ENCODE assay signal across 2 cellular contexts in genomic region chr19:51664997-51665396, GRCh38.
TF ChIP-seq lines count a peak whose summit lies in the region.

No MANE protein-coding gene starts in this region.

TF ChIP-seq in HCT116, 20 proteins besides CTCF, POLR2A, EP300 and RAD21:
- no peak for TF ChIP-seq EZH2phosphoT487 (IDR thresholded peaks at IDR 0.05; ENCODE audit: borderline replicate concordance)

TF ChIP-seq in SK-N-SH, 30 proteins besides CTCF, POLR2A, EP300 and RAD21:
- no peak for TF ChIP-seq TCF12 (IDR thresholded peaks at IDR 0.05)
